Comparison of ENCODE assay signal across 8 cellular contexts in genomic region chr5:98772415-98773213, GRCh38. TPM values are rescaled to one million over a fixed set of nuclear protein-coding genes. Genes with fewer than 3 reads are reported as not detected.
A peak's percentile ranks its signal among the peaks of the same experiment; 100 is the strongest.
DNase-seq lines count a peak whose midpoint lies in the region; ATAC-seq and TF ChIP-seq lines count a peak whose summit lies in the region.

No MANE protein-coding gene starts in this region.

- no peak for TF ChIP-seq CTCF in 22Rv1 (IDR thresholded peaks at IDR 0.05)
- no peak for TF ChIP-seq CTCF in RWPE1 (conservative IDR thresholded peaks at IDR 0.05; ENCODE audit: low read depth)
- TF ChIP-seq CTCF in parathyroid adenoma (IDR thresholded peaks at IDR 0.05), result no peak

- intact Hi-C loops in left cardiac atrium (cut with DNase I), result loop anchor here in 1 of 2 donors (10.0 kb wide), 1 partner anchor 1588 kb away; the partner anchor contains the start of gene RIOK2

- DNase-seq in HPDE6-E6E7 (ENCODE audit: extremely low spot score), result peak; percentile 70
- DNase-seq in RWPE1 (ENCODE audit: low spot score), result peak; percentile 90
- peak; percentile 91 for DNase-seq in adipocyte (ENCODE audit: low read depth)
- DNase-seq in left cardiac atrium, result peak; percentile 85

- peaks cover 23% of the 10 kb centered on the region for H3K79me2 ChIP-seq in parathyroid adenoma

- H2AFZ ChIP-seq in parathyroid adenoma, result peak overlapping the region; percentile 87

- H3K36me3 ChIP-seq in adipocyte (ENCODE audit: control insufficient read depth, insufficient read depth, low read length, severe bottlenecking), result peaks cover 5% of the 10 kb centered on the region
- no peaks in the 10 kb centered on the region for H3K36me3 ChIP-seq in parathyroid adenoma (ENCODE audit: control insufficient read depth, insufficient read depth, low read length)

- H3K9ac ChIP-seq in adipocyte (ENCODE audit: low read length) (peak overlapping the region; percentile 93), parathyroid adenoma (no peak overlapping the region)

- no peaks in the 10 kb centered on the region for H3K9me3 ChIP-seq in adipocyte (ENCODE audit: control insufficient read depth, low read length)
- H3K9me3 ChIP-seq in parathyroid adenoma (ENCODE audit: control insufficient read depth, low read length), result no peaks in the 10 kb centered on the region

- POLR2A ChIA-PET in RWPE1 (lab: Yijun Ruan, JAX; ENCODE audit: low non-redundant PET), result no interaction called here

- H3K27ac ChIP-seq in 22Rv1 (peak overlapping the region; percentile 92), RWPE1 (peak overlapping the region; percentile 95), parathyroid adenoma (peak overlapping the region; percentile 85)

- peak overlapping the region; percentile 84 for H3K4me2 ChIP-seq in parathyroid adenoma (ENCODE audit: low read length)

- peaks cover 34% of the 10 kb centered on the region for H3K4me1 ChIP-seq in adipocyte (ENCODE audit: control insufficient read depth, insufficient read depth, low read length)
- peaks cover 8% of the 10 kb centered on the region for H3K4me1 ChIP-seq in parathyroid adenoma

- CTCF ChIA-PET in RWPE1 (lab: Yijun Ruan, JAX), result interaction anchor here (0.8 to 2.1 kb wide), 2 partner anchors 23 to 29 kb away, joined by 3 to 13 read pairs; no protein-coding TSS in a partner anchor

- H3K27me3 ChIP-seq in adipocyte (replicated peaks; ENCODE audit: control insufficient read depth, insufficient read depth, low read length) (no peaks in the 10 kb centered on the region), parathyroid adenoma (ENCODE audit: control insufficient read depth, insufficient read depth, low read length) (no peaks in the 10 kb centered on the region)

- ATAC-seq in GM18868 (IDR thresholded peaks at IDR 0.05; ENCODE audit: unreplicated experiment) (peak; percentile 25), left cardiac atrium (peak; percentile 38 to 69), HG03139 (IDR thresholded peaks at IDR 0.05; ENCODE audit: unreplicated experiment) (no peak)

- H3K4me3 ChIP-seq in adipocyte (ENCODE audit: low read length) (peak overlapping the region; percentile 90), parathyroid adenoma (ENCODE audit: low read depth, low read length) (peak overlapping the region; percentile 78)

RNA-seq across cellular contexts. Expression of gene RGMB, which starts 0.8 kb away (rescaled TPM):
- total RNA-seq in left cardiac atrium, result 10 to 100 TPM; 15.4 to 15.6 TPM
